In the genomic region with DNA sequence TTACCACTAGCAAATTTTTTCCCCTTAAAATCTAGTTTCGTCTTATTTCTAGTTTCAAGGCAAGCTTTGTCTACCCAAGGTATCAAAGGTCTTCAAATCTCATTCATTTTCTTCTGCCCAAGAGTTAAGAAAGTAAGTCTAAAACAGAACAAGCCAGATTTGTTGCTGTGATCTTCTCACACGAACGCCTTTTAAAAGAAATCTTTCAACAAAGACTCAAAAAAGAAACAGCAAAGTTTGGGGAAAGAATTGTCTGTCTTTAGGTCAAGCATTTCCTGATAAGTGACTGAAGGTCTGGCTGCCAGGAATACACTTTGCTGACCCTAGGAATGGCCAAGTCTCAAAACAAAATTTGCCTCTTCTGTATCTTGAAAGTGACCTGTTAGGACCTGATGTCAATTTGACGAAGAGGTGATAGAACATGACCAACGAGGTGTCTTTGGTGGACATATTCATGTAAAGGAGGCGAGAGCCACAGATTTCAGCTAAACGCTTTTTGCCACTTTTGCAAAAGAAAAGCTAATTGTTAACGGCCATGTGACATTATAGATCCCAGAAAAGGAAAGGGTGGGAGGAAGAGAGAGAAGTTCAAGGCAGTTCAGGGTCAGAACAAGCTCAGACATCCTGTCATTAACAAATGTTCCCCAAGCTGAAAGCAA, we compare ENCODE assay signal across 8 cellular contexts. TPM values are rescaled to one million over a fixed set of nuclear protein-coding genes. Genes with fewer than 3 reads are reported as not detected.
DNase-seq lines count a peak whose midpoint lies in the region; ATAC-seq and TF ChIP-seq lines count a peak whose summit lies in the region.

No MANE protein-coding gene starts in this region.

- peak overlapping the region; percentile 94 for H3K27ac ChIP-seq in CD8-positive, alpha-beta memory T cell (ENCODE audit: low read depth, low read length)
- H3K27ac ChIP-seq in HUES48 (ENCODE audit: low read depth, low read length) (peak overlapping the region; percentile 3), breast epithelium (peak overlapping the region; percentile 98 to 100), right lobe of liver (peak overlapping the region; percentile 95 to 98 (median 98)), tibial artery (peak overlapping the region; percentile 99 to 100)

- TF ChIP-seq CTCF in breast epithelium (IDR thresholded peaks at IDR 0.05) = no peak
- TF ChIP-seq CTCF in right lobe of liver (IDR thresholded peaks at IDR 0.05) = no peak
- TF ChIP-seq CTCF in tibial artery (IDR thresholded peaks at IDR 0.05) = no peak

- peak in 3 of 4 donors; percentile 0 to 6 (median 6) for ATAC-seq in right lobe of liver
- no peak for ATAC-seq in GM21423 (IDR thresholded peaks at IDR 0.05; ENCODE audit: unreplicated experiment)

- H3K36me3 ChIP-seq in CD8-positive, alpha-beta memory T cell (ENCODE audit: insufficient read depth, low read length) = no peaks in the 10 kb centered on the region
- H3K36me3 ChIP-seq in HUES48 (ENCODE audit: control insufficient read depth, insufficient read depth, low read length) = no peaks in the 10 kb centered on the region
- H3K36me3 ChIP-seq in breast epithelium = no peaks in the 10 kb centered on the region
- no peaks in the 10 kb centered on the region for H3K36me3 ChIP-seq in right lobe of liver
- H3K36me3 ChIP-seq in tibial artery = no peaks in the 10 kb centered on the region

- POLR2A ChIA-PET in CD8-positive, alpha-beta memory T cell (lab: Charles Lee) = interaction anchor here (0.6 to 2.1 kb wide), 7 partner anchors 21 to 538 kb away, joined by 4 to 13 read pairs (median 4); no protein-coding TSS in a partner anchor

- WGBS in right lobe of liver (ENCODE audit: insufficient coverage, low coverage, low lambda C conversion rate, missing lambda C conversion rate) = 7% methylated on average over 8 of the region's 8 CpGs

- TF ChIP-seq POLR2A in breast epithelium (IDR thresholded peaks at IDR 0.05) = no peak
- TF ChIP-seq POLR2A in right lobe of liver (IDR thresholded peaks at IDR 0.05) = no peak

- H3K4me1 Mint-ChIP-seq in CD8-positive, alpha-beta memory T cell = peaks cover 51 to 61% (median 51%) of the 10 kb centered on the region in 3 donors

- H3K4me1 ChIP-seq in CD8-positive, alpha-beta memory T cell (ENCODE audit: insufficient read depth, low read length) = peaks cover 38% of the 10 kb centered on the region
- H3K4me1 ChIP-seq in HUES48 (ENCODE audit: control insufficient read depth, insufficient read depth, low read length) (peaks cover 54% of the 10 kb centered on the region), breast epithelium (peaks cover 0 to 3% of the 10 kb centered on the region in 2 donors), right lobe of liver (peaks cover 0 to 33% (median 8%) of the 10 kb centered on the region in 4 donors), tibial artery (peaks cover 0 to 24% (median 10%) of the 10 kb centered on the region in 4 donors)

- DNase-seq in CD8-positive, alpha-beta memory T cell = no peak
- DNase-seq in breast epithelium (ENCODE audit: low spot score in 2 of 2) = no peak
- no peak for DNase-seq in right lobe of liver
- DNase-seq in tibial artery = no peak
- DNase-seq in NCI-H187 (lab: John Stamatoyannopoulos, UW) = no peak
- DNase-seq in GDM1 (lab: John Stamatoyannopoulos, UW) = no peak

- peaks cover 0 to 29% (median 0%) of the 10 kb centered on the region in 3 donors for H3K36me3 Mint-ChIP-seq in CD8-positive, alpha-beta memory T cell

- no peaks in the 10 kb centered on the region for H3K9me3 ChIP-seq in CD8-positive, alpha-beta memory T cell (ENCODE audit: low read length)
- no peaks in the 10 kb centered on the region for H3K9me3 ChIP-seq in HUES48 (ENCODE audit: control insufficient read depth, insufficient read depth, low read length)
- no peaks in the 10 kb centered on the region for H3K9me3 ChIP-seq in breast epithelium
- H3K9me3 ChIP-seq in right lobe of liver = no peaks in the 10 kb centered on the region
- H3K9me3 ChIP-seq in tibial artery = no peaks in the 10 kb centered on the region

- peaks cover 0 to 2% of the 10 kb centered on the region in 2 donors for H3K27me3 Mint-ChIP-seq in CD8-positive, alpha-beta memory T cell

- H3K4me3 ChIP-seq in CD8-positive, alpha-beta memory T cell (ENCODE audit: low read length) = peak overlapping the region; percentile 67
- H3K4me3 ChIP-seq in HUES48 (ENCODE audit: low read depth, low read length) (peak overlapping the region; percentile 80), breast epithelium (peak overlapping the region; percentile 84 to 96 (median 96)), right lobe of liver (peak overlapping the region; percentile 81 to 86 (median 83)), tibial artery (peak overlapping the region; percentile 88 to 93)

- intact Hi-C loops in breast epithelium (cut with DNase I; ENCODE audit: low total_unique reads) = no loop called here
- intact Hi-C loops in right lobe of liver (cut with DNase I) = loop anchor here in 1 of 2 donors (10.0 kb wide), 1 partner anchor 164 kb away; no protein-coding TSS in a partner anchor
- intact Hi-C loops in tibial artery (cut with DNase I; ENCODE audit: low total_unique reads) = loop anchor here (10.0 kb wide), 2 partner anchors 164 to 334 kb away; no protein-coding TSS in a partner anchor

- CTCF ChIA-PET in CD8-positive, alpha-beta memory T cell (lab: Charles Lee) = interaction anchor here (1.1 to 5.1 kb wide), 18 partner anchors 8 to 183 kb away, joined by 3 to 35 read pairs (median 8); partner anchors contain the start of gene CFAP54

- 0 out of 2 replicates have a peak overlapping the region, but pooled peaks have one; percentile 11 for H3K9ac ChIP-seq in HUES48 (ENCODE audit: low read depth, low read length)

- H3K27me3 ChIP-seq in CD8-positive, alpha-beta memory T cell (ENCODE audit: insufficient read depth, low read length, poor library complexity, severe bottlenecking) = no peaks in the 10 kb centered on the region
- H3K27me3 ChIP-seq in HUES48 (ENCODE audit: control insufficient read depth, insufficient read depth, low read length) (no peaks in the 10 kb centered on the region), breast epithelium (no peaks in the 10 kb centered on the region), right lobe of liver (no peaks in the 10 kb centered on the region), tibial artery (no peaks in the 10 kb centered on the region)

- H3K27ac Mint-ChIP-seq in CD8-positive, alpha-beta memory T cell = peak overlapping the region; percentile 95 to 99 (median 98)

- H3K4me3 Mint-ChIP-seq in CD8-positive, alpha-beta memory T cell = peak overlapping the region; percentile 93 to 99 (median 96)

- no peaks in the 10 kb centered on the region for H3K9me3 Mint-ChIP-seq in CD8-positive, alpha-beta memory T cell

RNA-seq across cellular contexts. Expression of gene CDK17, which starts 1.7 kb away (rescaled TPM):
- 10 to 100 TPM; 34.6 to 36.0 TPM for total RNA-seq in CD8-positive, alpha-beta memory T cell
- 40.0 TPM for polyA plus RNA-seq in CD8-positive, alpha-beta memory T cell
- total RNA-seq in breast epithelium = 100 to 1,000 TPM in 1 of 3 donors, 10 to 100 TPM in 2; 47.7 to 113 (median 81.0) TPM
- total RNA-seq in right lobe of liver = 10 to 100 TPM in 5 of 6 experiments, 1 to 10 TPM in 1; 8.9 to 16.1 (median 13.7) TPM

Comparison
In these comparisons a context has a peak if more than half of its experiments do, and no peak if none do; other contexts are left out.
1. H3K27ac ChIP-seq: peak in every context shown above with its lines; median percentile 100 in tibial artery; 99 in breast epithelium; 98 in right lobe of liver; 94 in CD8-positive, alpha-beta memory T cell; 3 in HUES48.